In the genomic region with DNA sequence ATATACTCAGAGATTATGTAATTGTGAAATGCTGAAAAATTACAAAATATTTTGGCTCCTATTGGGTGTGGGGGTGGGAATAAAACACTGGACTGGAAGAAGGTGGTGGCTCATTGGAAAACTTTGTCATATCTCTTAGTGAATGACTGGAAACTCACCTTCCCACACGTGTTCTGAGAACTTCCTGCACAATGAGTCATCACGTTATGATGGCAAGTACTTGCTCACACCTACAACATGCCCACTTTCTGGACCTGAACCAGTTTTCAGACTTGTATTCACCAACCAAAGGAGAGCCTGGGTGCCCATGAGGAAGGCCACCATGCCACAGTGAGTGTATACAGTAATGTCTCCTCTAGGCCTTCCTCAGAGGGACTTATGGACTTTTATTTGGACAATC, we compare ENCODE assay signal across 17 cellular contexts.
"Had no signal": no experiment of that assay in that cellular context is flagged by ENCODE, and none has a peak within 500 bp of the region (broad histone marks: within the 10 kb centered on the region; RNA-seq: fewer than 3 reads in every experiment).

No MANE protein-coding gene starts in this region.

- H3K27me3 ChIP-seq: cardiac muscle cell, dorsolateral prefrontal cortex, ovary, sigmoid colon, spleen had no signal

- H3K4me3 ChIP-seq: cardiac muscle cell, dorsolateral prefrontal cortex, ovary, sigmoid colon, spleen had no signal

- H3K4me1 Mint-ChIP-seq: activated CD4-positive, alpha-beta memory T cell treated with anti-CD3 and anti-CD28 coated beads, Interleukin-2, amount 10 ng/mL, durations not matched to agents 7 days and 5 days; stimulated activated naive CD8-positive, alpha-beta T cell treated with anti-CD3 and anti-CD28 coated beads, Interleukin-15, amount 100 ng/mL, for 72 hours; WTC11 had no signal

- H3K27me3 Mint-ChIP-seq: activated CD4-positive, alpha-beta memory T cell treated with anti-CD3 and anti-CD28 coated beads, Interleukin-2, amount 10 ng/mL, durations not matched to agents 7 days and 5 days; stimulated activated naive CD8-positive, alpha-beta T cell treated with anti-CD3 and anti-CD28 coated beads, Interleukin-15, amount 100 ng/mL, for 72 hours had no signal

- H3K36me3 ChIP-seq: cardiac muscle cell, ovary, sigmoid colon, spleen had no signal

- H3K4me3 Mint-ChIP-seq: activated CD4-positive, alpha-beta memory T cell treated with anti-CD3 and anti-CD28 coated beads, Interleukin-2, amount 10 ng/mL, durations not matched to agents 7 days and 5 days; activated T-cell treated with anti-CD3 and anti-CD28 coated beads, Interleukin-2, amount 50 U/mL, for 4 hours; neural crest cell; stimulated activated naive CD8-positive, alpha-beta T cell treated with anti-CD3 and anti-CD28 coated beads, Interleukin-15, amount 100 ng/mL, for 72 hours; WTC11 had no signal

- H3K27ac ChIP-seq: cardiac muscle cell, ovary, sigmoid colon, spleen had no signal

- FAIRE-seq: astrocyte, endometrium, TTC549 had no signal

- ATAC-seq: activated T-cell treated with anti-CD3 and anti-CD28 coated beads, Interleukin-2, amount 50 U/mL, for 4 hours; stimulated activated naive CD8-positive, alpha-beta T cell treated with anti-CD3 and anti-CD28 coated beads, Interleukin-15, amount 100 ng/mL, for 72 hours; WTC11 had no signal

- H3K4me1 ChIP-seq: sigmoid colon, spleen had no signal

- H3K36me3 Mint-ChIP-seq: WTC11 had no signal

- H3K9me3 ChIP-seq: ovary, sigmoid colon had no signal

- DNase-seq: activated CD4-positive, alpha-beta memory T cell treated with anti-CD3 and anti-CD28 coated beads, Interleukin-2, amount 10 ng/mL, durations not matched to agents 7 days and 5 days; activated CD4-positive, alpha-beta T cell treated with anti-CD3 and anti-CD28 coated beads for 4 hours; activated effector memory CD4-positive, alpha-beta T cell treated with Interleukin-2 at 50 U/mL for 16 hours; activated naive CD4-positive, alpha-beta T cell treated with anti-CD3 and anti-CD28 coated beads, Interleukin-2, amount 50 U/mL, for 16 hours; activated T-cell treated with anti-CD3 and anti-CD28 coated beads, Interleukin-2, amount 50 U/mL, for 4 hours; foreskin melanocyte; ovary; sigmoid colon; spleen; stimulated activated naive CD8-positive, alpha-beta T cell treated with anti-CD3 and anti-CD28 coated beads, Interleukin-15, amount 100 ng/mL, for 72 hours had no signal

- H3K27ac Mint-ChIP-seq: activated CD4-positive, alpha-beta memory T cell treated with anti-CD3 and anti-CD28 coated beads, Interleukin-2, amount 10 ng/mL, durations not matched to agents 7 days and 5 days; stimulated activated naive CD8-positive, alpha-beta T cell treated with anti-CD3 and anti-CD28 coated beads, Interleukin-15, amount 100 ng/mL, for 72 hours; WTC11 had no signal
